ENCODE assay signal across 25 cellular contexts in genomic region chr17:925846-926245, GRCh38. TPM values are rescaled to one million over a fixed set of nuclear protein-coding genes. Genes with fewer than 3 reads are reported as not detected.
DNase-seq lines count a peak whose midpoint lies in the region; ATAC-seq and TF ChIP-seq lines count a peak whose summit lies in the region.
"Had no signal": no experiment of that assay in that cellular context is flagged by ENCODE, and none has a peak within 500 bp of the region (broad histone marks: within the 10 kb centered on the region; RNA-seq: fewer than 3 reads in every experiment).

No MANE protein-coding gene starts in this region.

- H3K36me3 ChIP-seq in Caco-2 (ENCODE audit: control insufficient read depth, insufficient read depth, low read length), result peaks cover 1% of the 10 kb centered on the region; the same call in 1 of the 2 replicates
- H3K36me3 ChIP-seq in neural progenitor cell, result no peaks in the 10 kb centered on the region

- peak overlapping the region; percentile 88 for H3K27ac Mint-ChIP-seq in Caco-2 (ENCODE audit: unreplicated experiment)
- peak overlapping the region; percentile 43 for H3K27ac Mint-ChIP-seq in neural progenitor cell
- H3K27ac Mint-ChIP-seq: activated CD8-positive, alpha-beta T cell treated with anti-CD3 and anti-CD28 coated beads, Interleukin-2, amount 10 ng/mL, durations not matched to agents 7 days and 5 days; activated naive CD8-positive, alpha-beta T cell; dendritic cell treated with granulocyte-macrophage colony-stimulating factor and Interleukin-4, amounts not matched to agents 40 ng/mL and 50 ng/mL, for 4 days; T-helper 1 cell treated with Interleukin-12 subunit alpha and Interleukin-12 subunit beta and Interleukin-4 antibody, amounts not matched to agents 30 μg/mL and 1 μg/mL, for 36 hours had no signal

- TF ChIP-seq CTCF in Caco-2 (IDR thresholded peaks at IDR 0.05; ENCODE audit: insufficient read depth in 1 of 2, low read depth in 1 of 2, low read length in 1 of 2, severe bottlenecking in 1 of 2, unreplicated experiment in 1 of 2) (no peak), VCaP (conservative IDR thresholded peaks at IDR 0.05) (no peak), fibroblast of the aortic adventitia (IDR thresholded peaks at IDR 0.05; ENCODE audit: insufficient read depth, low read length) (no peak), neural progenitor cell (IDR thresholded peaks at IDR 0.05) (no peak)

- no peak overlapping the region for H3K9ac ChIP-seq in neural progenitor cell
- H3K9ac ChIP-seq: KMS-11 had no signal

- POLR2A ChIA-PET in Caco-2 (lab: Charles Lee), result interaction anchor here (1.2 to 1.9 kb wide), 2 partner anchors 25 to 29 kb away, joined by 3 to 15 read pairs; no protein-coding TSS in a partner anchor

- peaks cover 12% of the 10 kb centered on the region for H3F3A ChIP-seq in neural progenitor cell (ENCODE audit: low read depth)

- CTCF ChIA-PET in Caco-2 (lab: Charles Lee), result interaction anchor here (1.0 to 1.3 kb wide), 2 partner anchors 26 to 55 kb away, joined by 3 to 4 read pairs; no protein-coding TSS in a partner anchor

- no peaks in the 10 kb centered on the region for H3K27me3 Mint-ChIP-seq in Caco-2 (ENCODE audit: insufficient read depth, unreplicated experiment)
- H3K27me3 Mint-ChIP-seq in neural progenitor cell (ENCODE audit: insufficient read depth, low read depth), result peaks cover 7% of the 10 kb centered on the region

- H3K4me2 ChIP-seq in neural progenitor cell, result no peak overlapping the region
- H3K4me2 ChIP-seq: KMS-11 had no signal

- H3K4me3 ChIP-seq in Caco-2 (ENCODE audit: low read depth, low read length) (no peak overlapping the region), fibroblast of the aortic adventitia (ENCODE audit: low read depth, low read length) (no peak overlapping the region), neural progenitor cell (no peak overlapping the region)
- H3K4me3 ChIP-seq: lung, sigmoid colon had no signal

- peaks cover 72% of the 10 kb centered on the region for H3K79me2 ChIP-seq in neural progenitor cell (ENCODE audit: low read depth)

- H3K36me3 Mint-ChIP-seq in Caco-2 (ENCODE audit: insufficient read depth, unreplicated experiment), result peaks cover 89% of the 10 kb centered on the region
- H3K36me3 Mint-ChIP-seq in neural progenitor cell, result peaks cover 50% of the 10 kb centered on the region
- H3K36me3 Mint-ChIP-seq: activated naive CD8-positive, alpha-beta T cell; CD8-positive, alpha-beta memory T cell had no signal

- intact Hi-C loops in Caco-2 (cut with micrococcal nuclease; ENCODE audit: unreplicated experiment), result loop anchor here (1.0 to 5.0 kb wide), 3 partner anchors 7 to 44 kb away; no protein-coding TSS in a partner anchor

- H3K9me3 Mint-ChIP-seq in Caco-2 (ENCODE audit: unreplicated experiment) (no peaks in the 10 kb centered on the region), neural progenitor cell (peaks cover 38% of the 10 kb centered on the region)
- H3K9me3 Mint-ChIP-seq: CD8-positive, alpha-beta memory T cell; dendritic cell treated with granulocyte-macrophage colony-stimulating factor and Interleukin-4, amounts not matched to agents 40 ng/mL and 50 ng/mL, for 4 days; T-helper 1 cell treated with Interleukin-12 subunit alpha and Interleukin-12 subunit beta and Interleukin-4 antibody, amounts not matched to agents 30 μg/mL and 1 μg/mL, for 36 hours had no signal

- peaks cover 61% of the 10 kb centered on the region for H3K4me1 ChIP-seq in Caco-2
- peaks cover 11% of the 10 kb centered on the region for H3K4me1 ChIP-seq in neural progenitor cell

- BruUV-seq in Caco-2 (replicated peaks; lab: Mats Ljungman, UMichigan), result no TSS peak

- H3K27me3 ChIP-seq in Caco-2 (replicated peaks; ENCODE audit: control insufficient read depth, insufficient read depth, low read length) (no peaks in the 10 kb centered on the region), neural progenitor cell (no peaks in the 10 kb centered on the region)
- H3K27me3 ChIP-seq: sigmoid colon had no signal

- peaks cover 63% of the 10 kb centered on the region for H4K20me1 ChIP-seq in neural progenitor cell (ENCODE audit: low read depth)

- H3K4me1 Mint-ChIP-seq in Caco-2 (ENCODE audit: low read depth, unreplicated experiment) (peaks cover 71% of the 10 kb centered on the region), neural progenitor cell (peaks cover 42% of the 10 kb centered on the region)
- H3K4me1 Mint-ChIP-seq: CD8-positive, alpha-beta memory T cell had no signal

- H3K9me3 ChIP-seq in Caco-2, result no peaks in the 10 kb centered on the region
- no peaks in the 10 kb centered on the region for H3K9me3 ChIP-seq in neural progenitor cell (ENCODE audit: low read depth)
- H3K9me3 ChIP-seq: sigmoid colon had no signal

- no peak overlapping the region for H2AFZ ChIP-seq in neural progenitor cell (replicated peaks)

- ATAC-seq in GM21381 (IDR thresholded peaks at IDR 0.05; ENCODE audit: unreplicated experiment), result no peak
- no peak for ATAC-seq in HG02981 (IDR thresholded peaks at IDR 0.05; ENCODE audit: unreplicated experiment)
- ATAC-seq in HG03139 (IDR thresholded peaks at IDR 0.05; ENCODE audit: unreplicated experiment), result no peak
- ATAC-seq: activated CD8-positive, alpha-beta T cell treated with anti-CD3 and anti-CD28 coated beads, Interleukin-2, amount 10 ng/mL, durations not matched to agents 7 days and 5 days had no signal

- H3K4me3 Mint-ChIP-seq in Caco-2 (ENCODE audit: unreplicated experiment) (peak overlapping the region; percentile 45), neural progenitor cell (no peak overlapping the region)
- H3K4me3 Mint-ChIP-seq: activated CD8-positive, alpha-beta T cell treated with anti-CD3 and anti-CD28 coated beads, Interleukin-2, amount 10 ng/mL, durations not matched to agents 7 days and 5 days; activated naive CD8-positive, alpha-beta T cell; dendritic cell treated with granulocyte-macrophage colony-stimulating factor and Interleukin-4, amounts not matched to agents 40 ng/mL and 50 ng/mL, for 4 days; T-helper 1 cell treated with Interleukin-12 subunit alpha and Interleukin-12 subunit beta and Interleukin-4 antibody, amounts not matched to agents 30 μg/mL and 1 μg/mL, for 36 hours had no signal

- DNase-seq in Caco-2 (no peak), fibroblast of the aortic adventitia (ENCODE audit: low read depth) (peak; percentile 40), neural progenitor cell (ENCODE audit: low spot score) (no peak), SW 1271 (lab: John Stamatoyannopoulos, UW) (no peak)
- DNase-seq: activated CD4-positive, alpha-beta T cell treated with anti-CD3 and anti-CD28 coated beads for 1 hour; activated CD8-positive, alpha-beta T cell treated with anti-CD3 and anti-CD28 coated beads, Interleukin-2, amount 10 ng/mL, durations not matched to agents 7 days and 5 days; anterior cingulate cortex; caudate nucleus; CD8-positive, alpha-beta memory T cell; GOT3; NCI-H1417 treated with DMSO at 0.1 percent for 48 hours; NCI-H2081 treated with DMSO at 0.1 percent for 48 hours; NCI-H345; RPMI8226; sigmoid colon; stimulated activated naive CD4-positive, alpha-beta T cell had no signal

- H3K27ac ChIP-seq in VCaP (peak overlapping the region; percentile 99), neural progenitor cell (no peak overlapping the region)
- H3K27ac ChIP-seq: KMS-11 had no signal

RNA-seq across cellular contexts. Expression of gene NXN, which starts 53.7 kb away (rescaled TPM):
- total RNA-seq in Caco-2 (2022), result 68.4 and 76.7 TPM in 2 replicates
- 5.1 and 18.1 TPM in 2 replicates for total RNA-seq in fibroblast of the aortic adventitia (ENCODE audit: low replicate concordance)
- total RNA-seq in neural progenitor cell (ENCODE audit: low replicate concordance), result 35.9 and 69.4 TPM in 2 replicates
